8 cellular contexts compared by ENCODE assay signal in genomic region chr10:127907411-127908105, GRCh38. TPM values are rescaled to one million over a fixed set of nuclear protein-coding genes. Genes with fewer than 3 reads are reported as not detected.
DNase-seq lines count a peak whose midpoint lies in the region; ATAC-seq lines count a peak whose summit lies in the region.

No MANE protein-coding gene starts in this region.

- CTCF ChIA-PET in activated CD8-positive, alpha-beta memory T cell treated with anti-CD3 and anti-CD28 coated beads, Interleukin-2, amount 10 ng/mL, durations not matched to agents 7 days and 5 days (lab: Charles Lee) = interaction anchor here (0.6 to 5.3 kb wide), 16 partner anchors 10 to 274 kb away, joined by 3 to 96 read pairs (median 4); no protein-coding TSS in a partner anchor

- peak; percentile 24 for DNase-seq in activated CD8-positive, alpha-beta memory T cell treated with anti-CD3 and anti-CD28 coated beads, Interleukin-2, amount 50 U/mL, for 4 hours
- DNase-seq in activated CD8-positive, alpha-beta memory T cell treated with anti-CD3 and anti-CD28 coated beads, Interleukin-2, amount 10 ng/mL, durations not matched to agents 7 days and 5 days = no peak
- DNase-seq in skeletal muscle cell (ENCODE audit: low read depth) (no peak), NCI-H524 (lab: John Stamatoyannopoulos, UW) (no peak), T1000 (lab: John Stamatoyannopoulos, UW) (no peak), SKM-1 (lab: John Stamatoyannopoulos, UW; ENCODE audit: unreplicated experiment) (no peak)

- H3K27me3 Mint-ChIP-seq in activated CD8-positive, alpha-beta memory T cell treated with anti-CD3 and anti-CD28 coated beads, Interleukin-2, amount 10 ng/mL, durations not matched to agents 7 days and 5 days = peaks cover 51% of the 10 kb centered on the region

- H3K4me1 Mint-ChIP-seq in activated CD8-positive, alpha-beta memory T cell treated with anti-CD3 and anti-CD28 coated beads, Interleukin-2, amount 10 ng/mL, durations not matched to agents 7 days and 5 days = no peaks in the 10 kb centered on the region

- no peaks in the 10 kb centered on the region for H3K36me3 Mint-ChIP-seq in activated CD8-positive, alpha-beta memory T cell treated with anti-CD3 and anti-CD28 coated beads, Interleukin-2, amount 10 ng/mL, durations not matched to agents 7 days and 5 days

- H3K4me3 Mint-ChIP-seq in activated CD8-positive, alpha-beta memory T cell treated with anti-CD3 and anti-CD28 coated beads, Interleukin-2, amount 10 ng/mL, durations not matched to agents 7 days and 5 days = no peak overlapping the region

- H3K27ac Mint-ChIP-seq in activated CD8-positive, alpha-beta memory T cell treated with anti-CD3 and anti-CD28 coated beads, Interleukin-2, amount 10 ng/mL, durations not matched to agents 7 days and 5 days = no peak overlapping the region

- no peak for ATAC-seq in activated CD8-positive, alpha-beta memory T cell treated with anti-CD3 and anti-CD28 coated beads, Interleukin-2, amount 10 ng/mL, durations not matched to agents 7 days and 5 days

- H3K4me3 ChIP-seq in iPS-11a (ENCODE audit: low read depth, low read length) = peak overlapping the region; percentile 43
- H3K4me3 ChIP-seq in skeletal muscle cell (ENCODE audit: low read depth, low read length) = peak overlapping the region; percentile 47

- H3K9me3 Mint-ChIP-seq in activated CD8-positive, alpha-beta memory T cell treated with anti-CD3 and anti-CD28 coated beads, Interleukin-2, amount 10 ng/mL, durations not matched to agents 7 days and 5 days (ENCODE audit: low read depth) = no peaks in the 10 kb centered on the region

- H3K27ac ChIP-seq in angular gyrus (ENCODE audit: low read depth, low read length) = peak overlapping the region; percentile 78

RNA-seq across cellular contexts. Expression of gene PTPRE, which starts 0.7 kb away (rescaled TPM):
- 10 to 100 TPM; 16.5 to 27.1 TPM for total RNA-seq in activated CD8-positive, alpha-beta memory T cell treated with anti-CD3 and anti-CD28 coated beads, Interleukin-2, amount 10 ng/mL, durations not matched to agents 7 days and 5 days

RNA-seq across cellular contexts. Expression of gene CLRN3, which starts 14.8 kb away (rescaled TPM):
- total RNA-seq in activated CD8-positive, alpha-beta memory T cell treated with anti-CD3 and anti-CD28 coated beads, Interleukin-2, amount 10 ng/mL, durations not matched to agents 7 days and 5 days = not detected
